Comparison of ENCODE assay signal across 25 cellular contexts in genomic region chr10:24193330-24193729, GRCh38. TPM values are rescaled to one million over a fixed set of nuclear protein-coding genes. Genes with fewer than 3 reads are reported as not detected.
DNase-seq lines count a peak whose midpoint lies in the region; ATAC-seq and TF ChIP-seq lines count a peak whose summit lies in the region.
"Had no signal": no experiment of that assay in that cellular context is flagged by ENCODE, and none has a peak within 500 bp of the region (broad histone marks: within the 10 kb centered on the region; RNA-seq: fewer than 3 reads in every experiment).

No MANE protein-coding gene starts in this region.

- no peak for TF ChIP-seq CTCF in left ventricle myocardium inferior (IDR thresholded peaks at IDR 0.05; ENCODE audit: borderline replicate concordance)
- TF ChIP-seq CTCF in heart right ventricle (IDR thresholded peaks at IDR 0.05), result no peak
- no peak for TF ChIP-seq CTCF in VCaP (conservative IDR thresholded peaks at IDR 0.05)
- TF ChIP-seq CTCF in testis (IDR thresholded peaks at IDR 0.05), result no peak

- H3K4me1 Mint-ChIP-seq in activated T-helper 2 cell treated with anti-CD3 and anti-CD28 coated beads, Interferon-gamma antibody, Interleukin-2, Interleukin-4, amounts not matched to agents 10 μg/mL and 5 μg/mL and 100 μg/mL, durations not matched to agents 14 hours and 24 hours and 36 hours (ENCODE audit: low read depth), result no peaks in the 10 kb centered on the region
- H3K4me1 Mint-ChIP-seq: CD14-positive monocyte; CD8-positive, alpha-beta memory T cell; GM23338; H9 had no signal

- H3K4me1 ChIP-seq in left ventricle myocardium inferior (peaks cover 21% of the 10 kb centered on the region), heart right ventricle (peaks cover 0 to 32% (median 9%) of the 10 kb centered on the region in 9 donors), testis (no peaks in the 10 kb centered on the region)
- H3K4me1 ChIP-seq: A549; BE2C; BLaER1 treated with 17β-estradiol and CSF1 and Interleukin-3, amounts not matched to agents 10 nM and 100 nM had no signal

- no peak overlapping the region for H3K4me3 Mint-ChIP-seq in activated T-helper 2 cell treated with anti-CD3 and anti-CD28 coated beads, Interferon-gamma antibody, Interleukin-2, Interleukin-4, amounts not matched to agents 10 μg/mL and 5 μg/mL and 100 μg/mL, durations not matched to agents 14 hours and 24 hours and 36 hours (ENCODE audit: low read depth)
- H3K4me3 Mint-ChIP-seq: CD14-positive monocyte; CD4-positive, alpha-beta T cell; CD8-positive, alpha-beta memory T cell; GM23338; H9 had no signal

- H3K36me3 ChIP-seq in left ventricle myocardium inferior (no peaks in the 10 kb centered on the region), heart right ventricle (no peaks in the 10 kb centered on the region), testis (ENCODE audit: low read depth, missing control alignments) (no peaks in the 10 kb centered on the region)
- H3K36me3 ChIP-seq: BE2C; BLaER1 treated with 17β-estradiol and CSF1 and Interleukin-3, amounts not matched to agents 10 nM and 100 nM had no signal

- no peaks in the 10 kb centered on the region for H3K27me3 Mint-ChIP-seq in activated T-helper 2 cell treated with anti-CD3 and anti-CD28 coated beads, Interferon-gamma antibody, Interleukin-2, Interleukin-4, amounts not matched to agents 10 μg/mL and 5 μg/mL and 100 μg/mL, durations not matched to agents 14 hours and 24 hours and 36 hours (ENCODE audit: low read depth)

- H3K4me3 ChIP-seq in left ventricle myocardium inferior, result no peak overlapping the region
- no peak overlapping the region for H3K4me3 ChIP-seq in heart right ventricle
- H3K4me3 ChIP-seq in testis, result no peak overlapping the region
- H3K4me3 ChIP-seq: A549; BLaER1 treated with 17β-estradiol and CSF1 and Interleukin-3, amounts not matched to agents 10 nM and 100 nM; GM12878; GM23338 had no signal

- H3K27ac ChIP-seq in left ventricle myocardium inferior (replicated peaks), result peak overlapping the region; percentile 19
- H3K27ac ChIP-seq in heart right ventricle, result peak overlapping the region in 1 of 10 donors; percentile 5
- H3K27ac ChIP-seq in VCaP, result peak overlapping the region; percentile 58
- H3K27ac ChIP-seq in testis, result no peak overlapping the region
- H3K27ac ChIP-seq: A549; BLaER1 treated with 17β-estradiol and CSF1 and Interleukin-3, amounts not matched to agents 10 nM and 100 nM had no signal

- H3K9me3 Mint-ChIP-seq in activated T-helper 2 cell treated with anti-CD3 and anti-CD28 coated beads, Interferon-gamma antibody, Interleukin-2, Interleukin-4, amounts not matched to agents 10 μg/mL and 5 μg/mL and 100 μg/mL, durations not matched to agents 14 hours and 24 hours and 36 hours, result no peaks in the 10 kb centered on the region
- H3K9me3 Mint-ChIP-seq: CD4-positive, alpha-beta T cell; CD8-positive, alpha-beta memory T cell; GM23338; H9 had no signal

- H3K9me3 ChIP-seq in left ventricle myocardium inferior (replicated peaks), result no peaks in the 10 kb centered on the region
- H3K9me3 ChIP-seq in heart right ventricle, result no peaks in the 10 kb centered on the region
- no peaks in the 10 kb centered on the region for H3K9me3 ChIP-seq in testis
- H3K9me3 ChIP-seq: A549; BE2C; BLaER1 treated with 17β-estradiol and CSF1 and Interleukin-3, amounts not matched to agents 10 nM and 100 nM had no signal

- no peak overlapping the region for H3K27ac Mint-ChIP-seq in activated T-helper 2 cell treated with anti-CD3 and anti-CD28 coated beads, Interferon-gamma antibody, Interleukin-2, Interleukin-4, amounts not matched to agents 10 μg/mL and 5 μg/mL and 100 μg/mL, durations not matched to agents 14 hours and 24 hours and 36 hours
- H3K27ac Mint-ChIP-seq: CD14-positive monocyte; CD4-positive, alpha-beta T cell; CD8-positive, alpha-beta memory T cell; GM23338; H9 had no signal

- intact Hi-C loops in left ventricle myocardium inferior (cut with micrococcal nuclease) (loop anchor here (10.0 kb wide), 2 partner anchors 79 to 321 kb away; no protein-coding TSS in a partner anchor), heart right ventricle (cut with DNase I) (loop anchor here in 3 of 10 donors (5.0 to 10.0 kb wide), 3 partner anchors 109 to 886 kb away; no protein-coding TSS in a partner anchor), testis (cut with DNase I; ENCODE audit: low total_unique reads) (loop anchor here (10.0 kb wide), 1 partner anchor 199 kb away; no protein-coding TSS in a partner anchor)
- intact Hi-C loops in activated T-helper 2 cell treated with anti-CD3 and anti-CD28 coated beads, Interferon-gamma antibody, Interleukin-2, Interleukin-4, amounts not matched to agents 10 μg/mL and 5 μg/mL and 100 μg/mL, durations not matched to agents 14 hours and 24 hours and 36 hours (cut with micrococcal nuclease), result loop anchor here (10.0 kb wide), 1 partner anchor 321 kb away; no protein-coding TSS in a partner anchor

- H3K27me3 ChIP-seq in left ventricle myocardium inferior (ENCODE audit: low read depth), result no peaks in the 10 kb centered on the region
- H3K27me3 ChIP-seq in heart right ventricle, result no peaks in the 10 kb centered on the region
- H3K27me3 ChIP-seq in testis, result no peaks in the 10 kb centered on the region
- H3K27me3 ChIP-seq: BE2C; BLaER1 treated with 17β-estradiol and CSF1 and Interleukin-3, amounts not matched to agents 10 nM and 100 nM had no signal

- H3K36me3 Mint-ChIP-seq in activated T-helper 2 cell treated with anti-CD3 and anti-CD28 coated beads, Interferon-gamma antibody, Interleukin-2, Interleukin-4, amounts not matched to agents 10 μg/mL and 5 μg/mL and 100 μg/mL, durations not matched to agents 14 hours and 24 hours and 36 hours (ENCODE audit: low read depth), result no peaks in the 10 kb centered on the region
- H3K36me3 Mint-ChIP-seq: CD14-positive monocyte; CD8-positive, alpha-beta memory T cell had no signal

- ATAC-seq in heart right ventricle (no peak), GM18517 (IDR thresholded peaks at IDR 0.05; ENCODE audit: unreplicated experiment) (no peak)
- ATAC-seq: A549, GM12878, GM23338, HCT116 had no signal

- DNase-seq in left ventricle myocardium inferior (no peak), heart right ventricle (no peak), GF-D8 (lab: John Stamatoyannopoulos, UW) (peak; percentile 38), testis (peak; percentile 44), HK-2 (ENCODE audit: unreplicated experiment) (no peak)
- DNase-seq in activated T-helper 2 cell treated with anti-CD3 and anti-CD28 coated beads, Interferon-gamma antibody, Interleukin-2, Interleukin-4, amounts not matched to agents 10 μg/mL and 5 μg/mL and 100 μg/mL, durations not matched to agents 14 hours and 24 hours and 36 hours (ENCODE audit: low spot score), result no peak
- DNase-seq: 8988T; ACHN; AML-193; BE2C; Calu3; CD4-positive, alpha-beta T cell; CD8-positive, alpha-beta memory T cell; COR-L47; DMS53; DMS79 treated with DMSO at 0.1 percent for 48 hours; H9 had no signal

- TF ChIP-seq POLR2A in testis (IDR thresholded peaks at IDR 0.05), result no peak

- 69 to 70% methylated on average over 5 of the region's 5 CpGs for WGBS in heart right ventricle, 2 donors
- 68 to 81% methylated on average over 5 of the region's 5 CpGs for WGBS in testis, 2 donors

RNA-seq across cellular contexts. Expression of gene KIAA1217, which starts 15.6 kb away (rescaled TPM):
- total RNA-seq in left ventricle myocardium inferior, result 30.2 TPM
- total RNA-seq in heart right ventricle, result 10 to 100 TPM; 27.9 to 49.5 (median 38.8) TPM
- 10 to 100 TPM in 1 of 2 donors, 1 to 10 TPM in 1; 6.9 to 31.7 TPM for polyA plus RNA-seq in heart right ventricle
- total RNA-seq in testis, result 100 to 1,000 TPM; 134 to 197 TPM
- 40.0 TPM for polyA plus RNA-seq in testis (ENCODE audit: insufficient read depth, low read depth, low replicate concordance)
- total RNA-seq in activated T-helper 2 cell treated with anti-CD3 and anti-CD28 coated beads, Interferon-gamma antibody, Interleukin-2, Interleukin-4, amounts not matched to agents 10 μg/mL and 5 μg/mL and 100 μg/mL, durations not matched to agents 14 hours and 24 hours and 36 hours, result 0.41 and 0.62 TPM in 2 replicates
- total RNA-seq: CD4-positive, alpha-beta T cell had no signal
- polyA plus RNA-seq: CD14-positive monocyte; CD8-positive, alpha-beta memory T cell had no signal

Comparison
In these comparisons a context has a peak if more than half of its experiments do, and no peak if none do; other contexts are left out.
1. DNase-seq: peak in GF-D8 (single experiment) and testis (single experiment); none in left ventricle myocardium inferior (single experiment), heart right ventricle (0 of 2), activated T-helper 2 cell treated with anti-CD3 and anti-CD28 coated beads, Interferon-gamma antibody, Interleukin-2, Interleukin-4, amounts not matched to agents 10 μg/mL and 5 μg/mL and 100 μg/mL, durations not matched to agents 14 hours and 24 hours and 36 hours (single experiment) and HK-2 (single experiment).
2. H3K27ac ChIP-seq: peak in left ventricle myocardium inferior (single experiment) and VCaP (single experiment); none in testis (0 of 2).
3. RNA of gene KIAA1217, which starts 15.6 kb away (total RNA-seq): 134 to 197 TPM in testis, 27.9 to 49.5 TPM in heart right ventricle and 30.2 TPM in left ventricle myocardium inferior (single experiment); 0.41 to 0.62 TPM in activated T-helper 2 cell treated with anti-CD3 and anti-CD28 coated beads, Interferon-gamma antibody, Interleukin-2, Interleukin-4, amounts not matched to agents 10 μg/mL and 5 μg/mL and 100 μg/mL, durations not matched to agents 14 hours and 24 hours and 36 hours; every median in the first group is over 10 times any median in the second.